ENCODE assay signal across 14 cellular contexts in the genomic region with DNA sequence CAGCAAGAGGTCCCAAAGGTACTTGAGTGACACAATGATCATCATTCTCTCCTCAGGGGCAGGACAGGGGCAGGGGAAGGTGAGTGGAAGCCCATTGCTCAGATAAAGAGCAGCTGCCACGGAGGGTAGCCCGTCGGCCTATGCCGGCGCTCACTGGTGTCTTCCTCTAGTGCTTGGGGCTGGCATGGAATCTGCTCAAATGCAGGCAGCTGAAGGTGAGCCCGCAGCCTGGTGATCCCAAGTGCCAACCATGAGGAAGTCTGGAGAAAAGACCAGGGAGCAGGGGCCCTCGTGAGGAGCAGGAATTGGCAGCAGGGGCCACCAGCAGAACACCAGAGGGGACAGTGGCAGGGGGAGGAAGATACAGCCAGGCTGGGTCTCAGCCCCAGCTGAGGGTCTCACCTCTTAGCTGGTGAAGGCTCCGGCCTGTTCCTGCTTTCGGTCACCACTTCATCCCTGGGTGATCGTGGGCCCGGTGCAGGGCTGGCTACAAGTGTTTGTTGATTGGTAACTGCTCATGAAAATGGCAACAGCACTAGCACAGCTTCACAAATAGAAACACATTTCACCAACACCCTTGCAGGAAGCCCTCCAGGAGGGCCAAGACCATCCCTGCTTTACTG. TPM values are rescaled to one million over a fixed set of nuclear protein-coding genes. Genes with fewer than 3 reads are reported as not detected.
DNase-seq lines count a peak whose midpoint lies in the region; ATAC-seq and TF ChIP-seq lines count a peak whose summit lies in the region.
"Had no signal": no experiment of that assay in that cellular context is flagged by ENCODE, and none has a peak within 500 bp of the region (broad histone marks: within the 10 kb centered on the region; RNA-seq: fewer than 3 reads in every experiment).

No MANE protein-coding gene starts in this region.

- peak overlapping the region; percentile 89 for H3K27ac Mint-ChIP-seq in CD8-positive, alpha-beta T cell
- peak overlapping the region; percentile 94 for H3K27ac Mint-ChIP-seq in activated naive CD8-positive, alpha-beta T cell treated with anti-CD3 and anti-CD28 coated beads, Interleukin-2, amount 10 ng/mL, durations not matched to agents 7 days and 5 days
- H3K27ac Mint-ChIP-seq in naive B cell: peak overlapping the region; percentile 78 to 94 (median 85)

- H3K4me3 ChIP-seq in CD8-positive, alpha-beta T cell (ENCODE audit: low read depth, low read length): no peak overlapping the region
- H3K4me3 ChIP-seq in HEK293 (ENCODE audit: low read depth, low read length): no peak overlapping the region
- H3K4me3 ChIP-seq: ascending aorta had no signal

- no peaks in the 10 kb centered on the region for H3K9me3 ChIP-seq in CD8-positive, alpha-beta T cell (ENCODE audit: low read length)
- no peaks in the 10 kb centered on the region for H3K9me3 ChIP-seq in HEK293 (ENCODE audit: control insufficient read depth, insufficient read depth, low read depth, low read length)
- H3K9me3 ChIP-seq: ascending aorta had no signal

- no peak for TF ChIP-seq CTCF in CD8-positive, alpha-beta T cell (IDR thresholded peaks at IDR 0.05)
- TF ChIP-seq CTCF in HEK293 (tag by site-specific recombination; IDR thresholded peaks at IDR 0.05): no peak

- no peaks in the 10 kb centered on the region for H3K27me3 ChIP-seq in CD8-positive, alpha-beta T cell (ENCODE audit: insufficient read depth, low read length)
- H3K27me3 ChIP-seq: ascending aorta had no signal

- peaks cover 57% of the 10 kb centered on the region for H3K36me3 Mint-ChIP-seq in CD8-positive, alpha-beta T cell
- H3K36me3 Mint-ChIP-seq in activated naive CD8-positive, alpha-beta T cell treated with anti-CD3 and anti-CD28 coated beads, Interleukin-2, amount 10 ng/mL, durations not matched to agents 7 days and 5 days: peaks cover 54% of the 10 kb centered on the region
- peaks cover 0 to 5% of the 10 kb centered on the region in 2 donors for H3K36me3 Mint-ChIP-seq in naive B cell

- intact Hi-C loops in CD8-positive, alpha-beta T cell (cut with DNase I, micrococcal nuclease): loop anchor here in 1 of 2 experiments (2.0 kb wide), 1 partner anchor 24 kb away; the partner anchor contains the start of gene RBCK1

- DNase-seq in CD8-positive, alpha-beta T cell: no peak
- no peak for DNase-seq in activated naive CD8-positive, alpha-beta T cell treated with anti-CD3 and anti-CD28 coated beads, Interleukin-2, amount 10 ng/mL, durations not matched to agents 7 days and 5 days
- DNase-seq in naive B cell (no peak), HCEC 1CT (no peak), left lobe of liver (ENCODE audit: low spot score) (no peak), NCI-H2171 treated with DMSO at 0.1 percent for 48 hours (lab: John Stamatoyannopoulos, UW) (no peak)
- DNase-seq: DMS153, hippocampal formation, midbrain, NCI-H1092, NCI-H524 treated with DMSO at 0.1 percent for 48 hours had no signal

- H3K36me3 ChIP-seq in CD8-positive, alpha-beta T cell (ENCODE audit: insufficient read depth, low read length): peaks cover 17% of the 10 kb centered on the region
- H3K36me3 ChIP-seq in HEK293 (ENCODE audit: control insufficient read depth in 2 of 2, insufficient read depth in 1 of 2, low read length in 2 of 2): peaks cover 9 to 84% of the 10 kb centered on the region in 2 experiments

- H3K4me1 ChIP-seq in CD8-positive, alpha-beta T cell (ENCODE audit: insufficient read depth, low read length): peaks cover 26% of the 10 kb centered on the region
- no peaks in the 10 kb centered on the region; the same call in 1 of the 2 replicates for H3K4me1 ChIP-seq in HEK293 (ENCODE audit: control insufficient read depth, insufficient read depth, low read length)
- H3K4me1 ChIP-seq: ascending aorta had no signal

- H3K4me3 Mint-ChIP-seq in CD8-positive, alpha-beta T cell: no peak overlapping the region
- H3K4me3 Mint-ChIP-seq in activated naive CD8-positive, alpha-beta T cell treated with anti-CD3 and anti-CD28 coated beads, Interleukin-2, amount 10 ng/mL, durations not matched to agents 7 days and 5 days: peak overlapping the region; percentile 56
- peak overlapping the region in 2 of 8 donors; percentile 64 to 85 for H3K4me3 Mint-ChIP-seq in naive B cell

- H3K27me3 Mint-ChIP-seq in CD8-positive, alpha-beta T cell (ENCODE audit: low read depth): no peaks in the 10 kb centered on the region
- no peaks in the 10 kb centered on the region for H3K27me3 Mint-ChIP-seq in activated naive CD8-positive, alpha-beta T cell treated with anti-CD3 and anti-CD28 coated beads, Interleukin-2, amount 10 ng/mL, durations not matched to agents 7 days and 5 days
- no peaks in the 10 kb centered on the region for H3K27me3 Mint-ChIP-seq in naive B cell

- CTCF ChIA-PET in CD8-positive, alpha-beta T cell (lab: Charles Lee): interaction anchor here (1.1 to 1.5 kb wide), 2 partner anchors 34 to 45 kb away, joined by 3 read pairs; no protein-coding TSS in a partner anchor
- CTCF ChIA-PET in HEK293 (lab: Yijun Ruan, JAX): interaction anchor here (0.6 to 4.3 kb wide), 9 partner anchors 10 to 340 kb away, joined by 3 to 88 read pairs (median 8); no protein-coding TSS in a partner anchor

- no peaks in the 10 kb centered on the region for H3K9me3 Mint-ChIP-seq in CD8-positive, alpha-beta T cell
- H3K9me3 Mint-ChIP-seq in activated naive CD8-positive, alpha-beta T cell treated with anti-CD3 and anti-CD28 coated beads, Interleukin-2, amount 10 ng/mL, durations not matched to agents 7 days and 5 days: no peaks in the 10 kb centered on the region
- H3K9me3 Mint-ChIP-seq in naive B cell: no peaks in the 10 kb centered on the region

- peak overlapping the region; percentile 34 for H3K27ac ChIP-seq in CD8-positive, alpha-beta T cell (ENCODE audit: low read depth, low read length)
- H3K27ac ChIP-seq in HEK293 (ENCODE audit: extremely low read depth, low read depth, low read length): peak overlapping the region; percentile 41; the same call in 1 of the 2 replicates
- H3K27ac ChIP-seq: ascending aorta had no signal

- POLR2A ChIA-PET in CD8-positive, alpha-beta T cell (lab: Charles Lee): interaction anchor here (1.2 kb wide), 1 partner anchor 27 kb away, joined by 3 read pairs; no protein-coding TSS in a partner anchor
- POLR2A ChIA-PET in HEK293 (lab: Yijun Ruan, JAX): interaction anchor here (1.7 kb wide), 1 partner anchor 25 kb away, joined by 6 read pairs; the partner anchor contains the start of gene RBCK1
- POLR2A ChIA-PET in activated naive CD8-positive, alpha-beta T cell treated with anti-CD3 and anti-CD28 coated beads, Interleukin-2, amount 10 ng/mL, durations not matched to agents 7 days and 5 days (lab: Charles Lee): interaction anchor here (0.5 to 1.6 kb wide), 6 partner anchors 17 to 56 kb away, joined by 3 to 8 read pairs (median 5); partner anchors contain the start of gene TBC1D20

- no peak for ATAC-seq in CD8-positive, alpha-beta T cell
- no peak for ATAC-seq in activated naive CD8-positive, alpha-beta T cell treated with anti-CD3 and anti-CD28 coated beads, Interleukin-2, amount 10 ng/mL, durations not matched to agents 7 days and 5 days (ENCODE audit: low read depth)
- no peak for ATAC-seq in naive B cell (ENCODE audit: low read depth in 2 of 2)
- no peak for ATAC-seq in left lobe of liver
- ATAC-seq in HG02798 (IDR thresholded peaks at IDR 0.05; ENCODE audit: poor library complexity, unreplicated experiment): no peak

- peaks cover 35% of the 10 kb centered on the region for H3K4me1 Mint-ChIP-seq in CD8-positive, alpha-beta T cell (ENCODE audit: low read depth)
- peaks cover 41% of the 10 kb centered on the region for H3K4me1 Mint-ChIP-seq in activated naive CD8-positive, alpha-beta T cell treated with anti-CD3 and anti-CD28 coated beads, Interleukin-2, amount 10 ng/mL, durations not matched to agents 7 days and 5 days
- H3K4me1 Mint-ChIP-seq in naive B cell: peaks cover 16 to 27% (median 24%) of the 10 kb centered on the region in 3 donors

TF ChIP-seq in HEK293, 187 proteins besides CTCF, POLR2A, EP300 and RAD21 (continues in another document):
- TF ChIP-seq SCRT2 (tag by site-specific recombination; IDR thresholded peaks at IDR 0.05) (no peak), ZNF16 (tag by site-specific recombination; IDR thresholded peaks at IDR 0.05; ENCODE audit: low read depth) (no peak), ZFHX2 (tag by site-specific recombination; conservative IDR thresholded peaks at IDR 0.05) (no peak)
- TF ChIP-seq, protein P1, sequence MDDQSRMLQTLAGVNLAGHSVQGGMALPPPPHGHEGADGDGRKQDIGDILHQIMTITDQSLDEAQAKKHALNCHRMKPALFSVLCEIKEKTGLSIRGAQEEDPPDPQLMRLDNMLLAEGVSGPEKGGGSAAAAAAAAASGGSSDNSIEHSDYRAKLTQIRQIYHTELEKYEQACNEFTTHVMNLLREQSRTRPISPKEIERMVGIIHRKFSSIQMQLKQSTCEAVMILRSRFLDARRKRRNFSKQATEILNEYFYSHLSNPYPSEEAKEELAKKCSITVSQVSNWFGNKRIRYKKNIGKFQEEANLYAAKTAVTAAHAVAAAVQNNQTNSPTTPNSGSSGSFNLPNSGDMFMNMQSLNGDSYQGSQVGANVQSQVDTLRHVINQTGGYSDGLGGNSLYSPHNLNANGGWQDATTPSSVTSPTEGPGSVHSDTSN (CRISPR knock-in tag; IDR thresholded peaks at IDR 0.05): no peak

RNA-seq across cellular contexts. Expression of gene RBCK1, which starts 24.7 kb away (rescaled TPM):
- total RNA-seq in CD8-positive, alpha-beta T cell: 10 to 100 TPM; 46.2 to 51.7 TPM
- total RNA-seq in activated naive CD8-positive, alpha-beta T cell treated with anti-CD3 and anti-CD28 coated beads, Interleukin-2, amount 10 ng/mL, durations not matched to agents 7 days and 5 days: 100 to 1,000 TPM; 156 to 179 TPM
- polyA plus RNA-seq in naive B cell (ENCODE audit: low read depth in 6 of 6): 100 to 1,000 TPM in 1 of 6 donors, 10 to 100 TPM in 5; 82.4 to 105 (median 91.1) TPM
- 73.9 TPM for total RNA-seq in left lobe of liver

RNA-seq across cellular contexts. Expression of gene TBC1D20, which starts 29.5 kb away (rescaled TPM):
- total RNA-seq in CD8-positive, alpha-beta T cell: 10 to 100 TPM; 18.5 to 20.3 TPM
- total RNA-seq in activated naive CD8-positive, alpha-beta T cell treated with anti-CD3 and anti-CD28 coated beads, Interleukin-2, amount 10 ng/mL, durations not matched to agents 7 days and 5 days: 10 to 100 TPM; 36.8 to 38.0 TPM
- 10 to 100 TPM; 16.0 to 24.6 (median 18.6) TPM for polyA plus RNA-seq in naive B cell (ENCODE audit: low read depth in 6 of 6)
- 12.6 TPM for total RNA-seq in left lobe of liver

RNA-seq across cellular contexts. Expression of gene TRIB3, which starts 52.2 kb away (rescaled TPM):
- total RNA-seq in CD8-positive, alpha-beta T cell: 1 to 10 TPM; 2.5 to 2.7 TPM
- total RNA-seq in activated naive CD8-positive, alpha-beta T cell treated with anti-CD3 and anti-CD28 coated beads, Interleukin-2, amount 10 ng/mL, durations not matched to agents 7 days and 5 days: 10 to 100 TPM; 24.2 to 26.1 TPM
- 10 to 100 TPM in 5 of 6 donors, 1 to 10 TPM in 1; 7.3 to 23.3 (median 16.3) TPM for polyA plus RNA-seq in naive B cell (ENCODE audit: low read depth in 6 of 6)
- 18.3 TPM for total RNA-seq in left lobe of liver
- total RNA-seq: ascending aorta had no signal
